ENCODE assay signal across 12 cellular contexts in the genomic region with DNA sequence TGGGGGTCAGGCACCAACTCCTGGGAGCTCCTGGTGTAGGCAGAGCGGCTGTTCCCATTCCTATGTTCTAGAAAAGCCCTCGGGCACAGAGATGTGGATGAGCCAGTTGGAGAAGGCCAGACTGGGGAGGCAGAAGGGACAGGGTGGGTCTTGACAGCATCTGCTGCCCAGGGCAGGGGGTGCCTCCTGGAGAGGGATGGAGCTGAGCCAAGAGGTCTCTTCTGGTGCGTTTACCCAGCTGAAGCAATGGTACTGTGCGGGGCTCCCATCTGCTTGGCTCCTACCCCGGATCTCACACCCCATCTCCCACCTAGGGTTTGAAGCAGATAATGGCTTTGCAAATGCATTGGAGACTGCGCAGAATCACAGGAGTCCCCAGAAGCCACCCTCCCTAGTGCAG. TPM values are rescaled to one million over a fixed set of nuclear protein-coding genes. Genes with fewer than 3 reads are reported as not detected.
DNase-seq lines count a peak whose midpoint lies in the region; ATAC-seq and TF ChIP-seq lines count a peak whose summit lies in the region.
"Had no signal": no experiment of that assay in that cellular context is flagged by ENCODE, and none has a peak within 500 bp of the region (broad histone marks: within the 10 kb centered on the region; RNA-seq: fewer than 3 reads in every experiment).

No MANE protein-coding gene starts in this region.

- 93% methylated on average over 6 of the region's 6 CpGs for WGBS in smooth muscle cell (ENCODE audit: low lambda C conversion rate)

- peaks cover 31% of the 10 kb centered on the region for H3F3A ChIP-seq in smooth muscle cell (ENCODE audit: low read depth)

- H4K20me1 ChIP-seq in HCT116 (ENCODE audit: insufficient read depth) (0 out of 2 replicates have a peak, but pooled peaks cover 2% of the 10 kb centered on the region), smooth muscle cell (ENCODE audit: low read depth) (peaks cover 85% of the 10 kb centered on the region)

- H3K36me3 Mint-ChIP-seq in stimulated activated naive B cell treated with anti-CD40 and anti-IgM and Interleukin-4, amounts not matched to agents 10 μg/mL and 1 μg/mL and 100 μg/mL, for 72 hours: no peaks in the 10 kb centered on the region
- H3K36me3 Mint-ChIP-seq in activated naive CD4-positive, alpha-beta T cell treated with anti-CD3 and anti-CD28 coated beads, Interleukin-2, amount 50 U/mL, for 72 hours: no peaks in the 10 kb centered on the region

- RAD21 ChIA-PET in HCT116 (lab: Charles Lee; ENCODE audit: low non-redundant PET in 1 of 2, low total read pairs in 2 of 2, uncharacterized antibody in 2 of 2, unreplicated experiment in 2 of 2): no interaction called here

- H3K4me1 ChIP-seq in HCT116 (ENCODE audit: control insufficient read depth in 1 of 2, insufficient read depth in 2 of 2, low read length in 2 of 2) (peaks cover 67 to 77% of the 10 kb centered on the region in 2 experiments), smooth muscle cell (ENCODE audit: low read depth) (peaks cover 37% of the 10 kb centered on the region)

- H2AFZ ChIP-seq in HCT116 (ENCODE audit: low read depth, low read length, poor library complexity, severe bottlenecking) (no peak overlapping the region), smooth muscle cell (ENCODE audit: low read depth) (no peak overlapping the region)

- no peaks in the 10 kb centered on the region for H3K9me3 ChIP-seq in HCT116 (ENCODE audit: control insufficient read depth in 1 of 2, insufficient read depth in 1 of 2, low read depth in 1 of 2, low read length in 2 of 2)
- no peaks in the 10 kb centered on the region for H3K9me3 ChIP-seq in smooth muscle cell (replicated peaks; ENCODE audit: low read depth)
- H3K9me3 ChIP-seq: gastrocnemius medialis, ovary had no signal

- no peak for DNase-seq in HCT116 (ENCODE audit: low read depth, low spot score)
- peak; percentile 93 for DNase-seq in NCI-H69 (lab: John Stamatoyannopoulos, UW)
- DNase-seq in epithelial cell of prostate (ENCODE audit: low read depth, low spot score): no peak
- no peak for DNase-seq in smooth muscle cell (lab: John Stamatoyannopoulos, UW; ENCODE audit: unreplicated experiment)
- DNase-seq in stimulated activated naive B cell treated with anti-CD40 and anti-IgM and Interleukin-4, amounts not matched to agents 10 μg/mL and 1 μg/mL and 100 μg/mL, for 72 hours: no peak
- DNase-seq in activated naive CD4-positive, alpha-beta T cell treated with anti-CD3 and anti-CD28 coated beads, Interleukin-2, amount 50 U/mL, for 72 hours (ENCODE audit: low spot score in 2 of 2): no peak
- DNase-seq in RPMI8226: no peak
- DNase-seq: activated effector memory CD4-positive, alpha-beta T cell treated with anti-CD3 and anti-CD28 coated beads, Interleukin-2, amount 50 U/mL, for 16 hours; C1 segment of cervical spinal cord; gastrocnemius medialis; ovary had no signal

- no peak overlapping the region for H3K4me3 Mint-ChIP-seq in stimulated activated naive B cell treated with anti-CD40 and anti-IgM and Interleukin-4, amounts not matched to agents 10 μg/mL and 1 μg/mL and 100 μg/mL, for 72 hours

- TF ChIP-seq RAD21 in HCT116 (IDR thresholded peaks at IDR 0.05; ENCODE audit: low read depth): no peak

- H3K9me3 Mint-ChIP-seq in stimulated activated naive B cell treated with anti-CD40 and anti-IgM and Interleukin-4, amounts not matched to agents 10 μg/mL and 1 μg/mL and 100 μg/mL, for 72 hours: no peaks in the 10 kb centered on the region
- H3K9me3 Mint-ChIP-seq in activated naive CD4-positive, alpha-beta T cell treated with anti-CD3 and anti-CD28 coated beads, Interleukin-2, amount 50 U/mL, for 72 hours: no peaks in the 10 kb centered on the region

- H3K79me2 ChIP-seq in HCT116 (ENCODE audit: insufficient read depth, low read length) (peaks cover 100% of the 10 kb centered on the region), smooth muscle cell (ENCODE audit: low read depth) (peaks cover 67% of the 10 kb centered on the region)

- H3K27me3 ChIP-seq in HCT116 (ENCODE audit: insufficient read depth, low read length) (no peaks in the 10 kb centered on the region), smooth muscle cell (ENCODE audit: low read depth) (no peaks in the 10 kb centered on the region)
- H3K27me3 ChIP-seq: gastrocnemius medialis, ovary had no signal

- no TSS peak for BruUV-seq in HCT116 (replicated peaks; lab: Mats Ljungman, UMichigan)

- H3K27ac ChIP-seq in HCT116 (ENCODE audit: low read depth, low read length) (peak overlapping the region; percentile 67), epithelial cell of prostate (peak overlapping the region; percentile 97), smooth muscle cell (ENCODE audit: low read depth) (peak overlapping the region; percentile 93)

- no peak for TF ChIP-seq POLR2A in HCT116 (IDR thresholded peaks at IDR 0.05; ENCODE audit: borderline replicate concordance, extremely low read depth, insufficient read depth, insufficient read length)

- H3K9me2 ChIP-seq in HCT116 (ENCODE audit: insufficient read depth): no peaks in the 10 kb centered on the region

- POLR2A ChIA-PET in HCT116 (lab: Charles Lee): no interaction called here

- H3K9ac ChIP-seq in HCT116 (ENCODE audit: low read length) (0 out of 2 replicates have a peak overlapping the region, but pooled peaks have one; percentile 51), smooth muscle cell (ENCODE audit: low read depth) (peak overlapping the region; percentile 67)

- no peak for TF ChIP-seq CTCF in HCT116 (IDR thresholded peaks at IDR 0.05 in 2 of 3, conservative IDR thresholded peaks at IDR 0.05 in 1 of 3; ENCODE audit: borderline replicate concordance in 1 of 3, insufficient read depth in 1 of 3, low read depth in 2 of 3, low read length in 2 of 3)
- no peak for TF ChIP-seq CTCF in smooth muscle cell (IDR thresholded peaks at IDR 0.05; ENCODE audit: borderline replicate concordance, insufficient read depth, poor library complexity, severe bottlenecking)

- H3K36me3 ChIP-seq in HCT116 (ENCODE audit: control insufficient read depth in 1 of 2, insufficient read depth in 2 of 2, low read length in 2 of 2) (no peaks in the 10 kb centered on the region), smooth muscle cell (ENCODE audit: low read depth) (no peaks in the 10 kb centered on the region)
- H3K36me3 ChIP-seq: gastrocnemius medialis, ovary had no signal

- H3K27me3 Mint-ChIP-seq in stimulated activated naive B cell treated with anti-CD40 and anti-IgM and Interleukin-4, amounts not matched to agents 10 μg/mL and 1 μg/mL and 100 μg/mL, for 72 hours: peaks cover 5 to 7% of the 10 kb centered on the region in 2 donors

- H3K4me2 ChIP-seq in HCT116 (ENCODE audit: low read length): peak overlapping the region; percentile 71
- H3K4me2 ChIP-seq in smooth muscle cell: no peak overlapping the region

- no peak overlapping the region for H3K27ac Mint-ChIP-seq in stimulated activated naive B cell treated with anti-CD40 and anti-IgM and Interleukin-4, amounts not matched to agents 10 μg/mL and 1 μg/mL and 100 μg/mL, for 72 hours
- no peak overlapping the region for H3K27ac Mint-ChIP-seq in activated naive CD4-positive, alpha-beta T cell treated with anti-CD3 and anti-CD28 coated beads, Interleukin-2, amount 50 U/mL, for 72 hours

- intact Hi-C loops in HCT116 (cut with micrococcal nuclease): no loop called here

- ATAC-seq in HCT116: no peak
- no peak for ATAC-seq in stimulated activated naive B cell treated with anti-CD40 and anti-IgM and Interleukin-4, amounts not matched to agents 10 μg/mL and 1 μg/mL and 100 μg/mL, for 72 hours (replicated peaks)
- no peak for ATAC-seq in activated naive CD4-positive, alpha-beta T cell treated with anti-CD3 and anti-CD28 coated beads, Interleukin-2, amount 50 U/mL, for 72 hours
- no peak for ATAC-seq in HG02884 (IDR thresholded peaks at IDR 0.05; ENCODE audit: unreplicated experiment)
- ATAC-seq: gastrocnemius medialis had no signal

- CTCF ChIA-PET in HCT116 (lab: Charles Lee): interaction anchor here (0.6 kb wide), 2 partner anchors 59 to 546 kb away, joined by 3 to 4 read pairs; no protein-coding TSS in a partner anchor

- peaks cover 9 to 11% of the 10 kb centered on the region in 2 donors for H3K4me1 Mint-ChIP-seq in stimulated activated naive B cell treated with anti-CD40 and anti-IgM and Interleukin-4, amounts not matched to agents 10 μg/mL and 1 μg/mL and 100 μg/mL, for 72 hours

- no peak overlapping the region for H3K4me3 ChIP-seq in HCT116 (replicated peaks in 1 of 2; ENCODE audit: low read depth in 1 of 2, low read length in 2 of 2)
- no peak overlapping the region for H3K4me3 ChIP-seq in smooth muscle cell
- H3K4me3 ChIP-seq: gastrocnemius medialis, ovary had no signal

TF ChIP-seq in HCT116, 20 proteins besides CTCF, POLR2A, EP300 and RAD21 (continues in another document):
- TF ChIP-seq SRF (IDR thresholded peaks at IDR 0.05; ENCODE audit: low read depth) (no peak), YY1 (IDR thresholded peaks at IDR 0.05; ENCODE audit: extremely low read depth, insufficient replicate concordance, low read depth, low read length) (no peak), SIN3A (IDR thresholded peaks at IDR 0.05; ENCODE audit: low read depth) (no peak), EZH2 (IDR thresholded peaks at IDR 0.05) (no peak), ELF1 (IDR thresholded peaks at IDR 0.05; ENCODE audit: borderline replicate concordance, low read depth) (no peak), ZFX (IDR thresholded peaks at IDR 0.05) (no peak)
- TF ChIP-seq, protein P1, sequence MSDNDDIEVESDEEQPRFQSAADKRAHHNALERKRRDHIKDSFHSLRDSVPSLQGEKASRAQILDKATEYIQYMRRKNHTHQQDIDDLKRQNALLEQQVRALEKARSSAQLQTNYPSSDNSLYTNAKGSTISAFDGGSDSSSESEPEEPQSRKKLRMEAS (IDR thresholded peaks at IDR 0.05): no peak

RNA-seq across cellular contexts. Expression of gene SHB, which starts 41.3 kb away (rescaled TPM):
- 28.7 TPM for total RNA-seq in HCT116 (2021; ENCODE audit: unreplicated experiment)
- polyA plus RNA-seq in HCT116 (2012): 27.3 and 30.7 TPM in 2 replicates
- total RNA-seq in smooth muscle cell: 14.3 and 16.4 TPM in 2 replicates
- 32.4 and 35.0 TPM in 2 replicates for polyA plus RNA-seq in smooth muscle cell
- total RNA-seq in activated naive CD4-positive, alpha-beta T cell treated with anti-CD3 and anti-CD28 coated beads, Interleukin-2, amount 50 U/mL, for 72 hours: 1 to 10 TPM in 1 of 2 donors, under 1 TPM in 1; 0.34 to 1.7 TPM
